Comparison of ENCODE assay signal across 9 cellular contexts in genomic region chr5:14172149-14172795, GRCh38. TPM values are rescaled to one million over a fixed set of nuclear protein-coding genes. Genes with fewer than 3 reads are reported as not detected.
DNase-seq lines count a peak whose midpoint lies in the region; ATAC-seq and TF ChIP-seq lines count a peak whose summit lies in the region.
"Had no signal": no experiment of that assay in that cellular context is flagged by ENCODE, and none has a peak within 500 bp of the region (broad histone marks: within the 10 kb centered on the region; RNA-seq: fewer than 3 reads in every experiment).

No MANE protein-coding gene starts in this region.

- TF ChIP-seq POLR2A in Peyer's patch (IDR thresholded peaks at IDR 0.05), result no peak

- H3K4me1 Mint-ChIP-seq in T-helper 17 cell, result peaks cover 12% of the 10 kb centered on the region

- peaks cover 0 to 36% (median 8%) of the 10 kb centered on the region in 4 donors for H3K4me1 ChIP-seq in Peyer's patch

- H3K9me3 ChIP-seq in Peyer's patch (no peaks in the 10 kb centered on the region), T-helper 17 cell (ENCODE audit: control insufficient read depth, low read length, poor library complexity, severe bottlenecking) (no peaks in the 10 kb centered on the region)

- peaks cover 5% of the 10 kb centered on the region for H3K36me3 Mint-ChIP-seq in T-helper 17 cell (ENCODE audit: low read depth)

- H3K27ac Mint-ChIP-seq in T-helper 17 cell, result no peak overlapping the region
- H3K27ac Mint-ChIP-seq: stimulated activated naive CD8-positive, alpha-beta T cell treated with anti-CD3 and anti-CD28 coated beads, Interleukin-15, Interleukin-2, amounts not matched to agents 100 ng/mL and 50 ng/mL, for 24 hours had no signal

- no peak overlapping the region for H3K4me3 ChIP-seq in Peyer's patch

- H3K27me3 ChIP-seq in Peyer's patch, result no peaks in the 10 kb centered on the region

- peaks cover 47% of the 10 kb centered on the region for H3K27me3 Mint-ChIP-seq in T-helper 17 cell

- no peaks in the 10 kb centered on the region for H3K36me3 ChIP-seq in Peyer's patch

- H3K4me3 Mint-ChIP-seq in T-helper 17 cell, result no peak overlapping the region
- H3K4me3 Mint-ChIP-seq: stimulated activated naive CD8-positive, alpha-beta T cell treated with anti-CD3 and anti-CD28 coated beads, Interleukin-15, Interleukin-2, amounts not matched to agents 100 ng/mL and 50 ng/mL, for 24 hours had no signal

- TF ChIP-seq CTCF in Peyer's patch (IDR thresholded peaks at IDR 0.05), result no peak

- peak overlapping the region in 2 of 4 donors; percentile 12 to 48 for H3K27ac ChIP-seq in Peyer's patch

- DNase-seq in germinal center (ENCODE audit: low spot score) (peak; percentile 45), Peyer's patch (no peak), activated gamma-delta T cell (lab: John Stamatoyannopoulos, UW) (no peak), UCSD-AML1 (lab: John Stamatoyannopoulos, UW; ENCODE audit: unreplicated experiment) (no peak), T-helper 17 cell (no peak)

- peak; percentile 42 for ATAC-seq in GM18499 (IDR thresholded peaks at IDR 0.05; ENCODE audit: insufficient read depth, unreplicated experiment)
- ATAC-seq in GM21447 (IDR thresholded peaks at IDR 0.05; ENCODE audit: unreplicated experiment), result peak; percentile 49
- peak; percentile 49 for ATAC-seq in HG03342 (IDR thresholded peaks at IDR 0.05; ENCODE audit: unreplicated experiment)
- ATAC-seq in T-helper 17 cell, result no peak

RNA-seq across cellular contexts. Expression of gene TRIO, which starts 29.1 kb away (rescaled TPM):
- total RNA-seq in Peyer's patch (100 to 1,000 TPM; 171 to 456 (median 340) TPM), T-helper 17 cell (10 to 100 TPM; 19.3 to 19.5 TPM)

Comparison
In these comparisons a context has a peak if more than half of its experiments do, and no peak if none do; other contexts are left out.
1. RNA of gene TRIO, which starts 29.1 kb away (total RNA-seq): 171 to 456 TPM in Peyer's patch; 19.3 to 19.5 TPM in T-helper 17 cell; every median in the first group is over 4 times any median in the second.